ENCODE assay signal across 17 cellular contexts in genomic region chr11:106468531-106468930, GRCh38.
DNase-seq lines count a peak whose midpoint lies in the region; ATAC-seq and TF ChIP-seq lines count a peak whose summit lies in the region.
"Had no signal": no experiment of that assay in that cellular context is flagged by ENCODE, and none has a peak within 500 bp of the region (broad histone marks: within the 10 kb centered on the region; RNA-seq: fewer than 3 reads in every experiment).

No MANE protein-coding gene starts in this region.

- H3F3A ChIP-seq in smooth muscle cell (ENCODE audit: low read depth) = peaks cover 18% of the 10 kb centered on the region

- DNase-seq in DMS53 (lab: John Stamatoyannopoulos, UW) (peak; percentile 31), DMS53 treated with DMSO at 0.1 percent for 48 hours (lab: John Stamatoyannopoulos, UW; ENCODE audit: unreplicated experiment) (no peak), choroid plexus epithelial cell (ENCODE audit: low read depth) (peak; percentile 14), smooth muscle cell (lab: John Stamatoyannopoulos, UW; ENCODE audit: unreplicated experiment) (no peak), NCI-H510A treated with DMSO at 0.1 percent for 48 hours (lab: John Stamatoyannopoulos, UW) (no peak)
- DNase-seq: CD8-positive, alpha-beta memory T cell; H7; NCI-H1436 treated with DMSO at 0.1 percent for 48 hours; NCI-H2081 treated with DMSO at 0.1 percent for 48 hours; NCI-H2227 treated with DMSO at 0.1 percent for 48 hours; NCI-H526; PC-9 had no signal

- H3K4me3 ChIP-seq in choroid plexus epithelial cell (ENCODE audit: low read depth, low read length) = no peak overlapping the region
- H3K4me3 ChIP-seq in mesodermal cell (ENCODE audit: extremely low read depth, insufficient read depth, low read length, poor library complexity, severe bottlenecking) = no peak overlapping the region
- no peak overlapping the region for H3K4me3 ChIP-seq in smooth muscle cell
- H3K4me3 ChIP-seq: PC-9 had no signal

- WGBS in mesodermal cell (ENCODE audit: insufficient coverage in 2 of 2), 2 experiments = no CpG with 5 or more reads among the region's 1 CpG
- 64% methylated on average over 1 of the region's 1 CpG for WGBS in smooth muscle cell (ENCODE audit: low lambda C conversion rate)

- H3K9me3 ChIP-seq in mesodermal cell (ENCODE audit: control insufficient read depth, low read length) (no peaks in the 10 kb centered on the region), smooth muscle cell (replicated peaks; ENCODE audit: low read depth) (no peaks in the 10 kb centered on the region)

- TF ChIP-seq CTCF in choroid plexus epithelial cell (conservative IDR thresholded peaks at IDR 0.05; ENCODE audit: low read depth, low read length) (no peak), smooth muscle cell (IDR thresholded peaks at IDR 0.05; ENCODE audit: borderline replicate concordance, insufficient read depth, poor library complexity, severe bottlenecking) (no peak)

- H3K36me3 ChIP-seq in mesodermal cell (ENCODE audit: control insufficient read depth, insufficient read depth, low read length) = no peaks in the 10 kb centered on the region
- H3K36me3 ChIP-seq in smooth muscle cell (ENCODE audit: low read depth) = no peaks in the 10 kb centered on the region

- peak overlapping the region; percentile 72 for H3K4me2 ChIP-seq in smooth muscle cell
- H3K4me2 ChIP-seq: PC-9 had no signal

- ATAC-seq in HG03439 (IDR thresholded peaks at IDR 0.05; ENCODE audit: unreplicated experiment) (no peak), GM18867 (IDR thresholded peaks at IDR 0.05; ENCODE audit: unreplicated experiment) (no peak)
- ATAC-seq: Right ventricle myocardium inferior had no signal

- H3K4me1 ChIP-seq in mesodermal cell (ENCODE audit: control insufficient read depth, insufficient read depth, low read length, poor library complexity, severe bottlenecking) = peaks cover 84% of the 10 kb centered on the region
- H3K4me1 ChIP-seq in smooth muscle cell (ENCODE audit: low read depth) = peaks cover 29% of the 10 kb centered on the region

- no peaks in the 10 kb centered on the region for H3K27me3 ChIP-seq in smooth muscle cell (ENCODE audit: low read depth)

- H3K27ac ChIP-seq in mesodermal cell (ENCODE audit: low read depth, low read length, severe bottlenecking) = peak overlapping the region; percentile 91
- peak overlapping the region; percentile 21 for H3K27ac ChIP-seq in smooth muscle cell (ENCODE audit: low read depth)
- H3K27ac ChIP-seq: 22Rv1, PC-9 had no signal

- H3K79me2 ChIP-seq in smooth muscle cell (ENCODE audit: low read depth) = no peaks in the 10 kb centered on the region

- H3K9ac ChIP-seq in smooth muscle cell (ENCODE audit: low read depth) = no peak overlapping the region

- H2AFZ ChIP-seq in smooth muscle cell (ENCODE audit: low read depth) = no peak overlapping the region
- H2AFZ ChIP-seq: PC-9 had no signal

- no peaks in the 10 kb centered on the region for H4K20me1 ChIP-seq in smooth muscle cell (ENCODE audit: low read depth)

Comparison
In these comparisons a context has a peak if more than half of its experiments do, and no peak if none do; other contexts are left out.
1. DNase-seq: peak in DMS53 (single experiment) and choroid plexus epithelial cell (single experiment); none in DMS53 treated with DMSO at 0.1 percent for 48 hours (single experiment), smooth muscle cell (single experiment) and NCI-H510A treated with DMSO at 0.1 percent for 48 hours (single experiment).